In genomic region chr2:237064203-237065061, GRCh38 we compare ENCODE assay signal across 22 cellular contexts.
"Had no signal": no experiment of that assay in that cellular context is flagged by ENCODE, and none has a peak within 500 bp of the region (broad histone marks: within the 10 kb centered on the region; RNA-seq: fewer than 3 reads in every experiment).

No MANE protein-coding gene starts in this region.

- DNase-seq: activated B cell treated with CpG ODN at 0.5 μM for 24 hours; activated CD4-positive, alpha-beta memory T cell treated with anti-CD3 and anti-CD28 coated beads, Interleukin-2, amount 10 ng/mL, durations not matched to agents 7 days and 5 days; activated CD4-positive, alpha-beta T cell treated with anti-CD3 and anti-CD28 coated beads for 48 hours; activated naive CD4-positive, alpha-beta T cell treated with anti-CD3 and anti-CD28 coated beads for 36 hours; activated T-cell treated with anti-CD3 and anti-CD28 coated beads, Interleukin-2, amount 50 U/mL, for 24 hours; anterior cingulate cortex; central memory CD4-positive, alpha-beta T cell; kidney glomerular epithelial cell; mesenchymal stem cell; mucosa of descending colon; naive B cell; ovary; sigmoid colon; stimulated activated CD4-positive, alpha-beta T cell treated with anti-CD3 and anti-CD28 coated beads, Interleukin-4, amount 100 ng/mL, for 24 hours; SW 1271; upper lobe of right lung had no signal

- H3K9me3 Mint-ChIP-seq: activated B cell treated with CpG ODN at 0.5 μM for 24 hours; activated CD4-positive, alpha-beta memory T cell treated with anti-CD3 and anti-CD28 coated beads, Interleukin-2, amount 10 ng/mL, durations not matched to agents 7 days and 5 days; activated naive CD4-positive, alpha-beta T cell treated with anti-CD3 and anti-CD28 coated beads for 36 hours; activated T-cell treated with anti-CD3 and anti-CD28 coated beads, Interleukin-2, amount 50 U/mL, for 24 hours; brain; naive B cell; neural crest cell; stimulated activated effector memory CD8-positive, alpha-beta T cell treated with anti-CD3 and anti-CD28 coated beads, Interleukin-12 subunit alpha, Interleukin-12 subunit beta, amount 100 ng/mL, for 72 hours had no signal

- H3K4me3 ChIP-seq: mucosa of descending colon, ovary, sigmoid colon, upper lobe of right lung had no signal

- H3K27ac Mint-ChIP-seq: activated B cell treated with CpG ODN at 0.5 μM for 24 hours; activated CD4-positive, alpha-beta memory T cell treated with anti-CD3 and anti-CD28 coated beads, Interleukin-2, amount 10 ng/mL, durations not matched to agents 7 days and 5 days; activated naive CD4-positive, alpha-beta T cell treated with anti-CD3 and anti-CD28 coated beads for 36 hours; activated T-cell treated with anti-CD3 and anti-CD28 coated beads, Interleukin-2, amount 50 U/mL, for 24 hours; brain; naive B cell; stimulated activated effector memory CD8-positive, alpha-beta T cell treated with anti-CD3 and anti-CD28 coated beads, Interleukin-12 subunit alpha, Interleukin-12 subunit beta, amount 100 ng/mL, for 72 hours had no signal

- H3K36me3 ChIP-seq: ovary, sigmoid colon, upper lobe of right lung had no signal

- FAIRE-seq: colon, frontal cortex, TTC549 had no signal

- H3K9me3 ChIP-seq: mucosa of descending colon, ovary, sigmoid colon, upper lobe of right lung had no signal

- ATAC-seq: mucosa of descending colon; stimulated activated effector memory CD8-positive, alpha-beta T cell treated with anti-CD3 and anti-CD28 coated beads, Interleukin-12 subunit alpha, Interleukin-12 subunit beta, amount 100 ng/mL, for 72 hours; upper lobe of right lung had no signal

- H3K36me3 Mint-ChIP-seq: brain; naive B cell; stimulated activated effector memory CD8-positive, alpha-beta T cell treated with anti-CD3 and anti-CD28 coated beads, Interleukin-12 subunit alpha, Interleukin-12 subunit beta, amount 100 ng/mL, for 72 hours had no signal

- H3K27me3 Mint-ChIP-seq: activated B cell treated with CpG ODN at 0.5 μM for 24 hours; activated CD4-positive, alpha-beta memory T cell treated with anti-CD3 and anti-CD28 coated beads, Interleukin-2, amount 10 ng/mL, durations not matched to agents 7 days and 5 days had no signal

- H3K27ac ChIP-seq: ovary, sigmoid colon, upper lobe of right lung had no signal

- H3K4me3 Mint-ChIP-seq: activated B cell treated with CpG ODN at 0.5 μM for 24 hours; activated CD4-positive, alpha-beta memory T cell treated with anti-CD3 and anti-CD28 coated beads, Interleukin-2, amount 10 ng/mL, durations not matched to agents 7 days and 5 days; activated naive CD4-positive, alpha-beta T cell treated with anti-CD3 and anti-CD28 coated beads for 36 hours; activated T-cell treated with anti-CD3 and anti-CD28 coated beads, Interleukin-2, amount 50 U/mL, for 24 hours; brain; naive B cell; neural crest cell; stimulated activated effector memory CD8-positive, alpha-beta T cell treated with anti-CD3 and anti-CD28 coated beads, Interleukin-12 subunit alpha, Interleukin-12 subunit beta, amount 100 ng/mL, for 72 hours had no signal

- H3K27me3 ChIP-seq: ovary, sigmoid colon, upper lobe of right lung had no signal
